Comparison of ENCODE assay signal across 1 cellular context in genomic region chr17:57584050-57584551, GRCh38.
TF ChIP-seq lines count a peak whose summit lies in the region.

No MANE protein-coding gene starts in this region.

TF ChIP-seq in H1, 55 proteins besides CTCF, POLR2A, EP300 and RAD21:
- TF ChIP-seq SRF (IDR thresholded peaks at IDR 0.05; ENCODE audit: low read depth, low read length) (no peak), E2F6 (IDR thresholded peaks at IDR 0.05) (no peak), MAX (IDR thresholded peaks at IDR 0.05) (no peak), SIN3A (conservative IDR thresholded peaks at IDR 0.05 in 1 of 2, IDR thresholded peaks at IDR 0.05 in 1 of 2; ENCODE audit: low read depth in 1 of 2, low read length in 2 of 2) (no peak), TAF1 (IDR thresholded peaks at IDR 0.05; ENCODE audit: low read depth, low read length) (no peak)
